8 cellular contexts compared by ENCODE assay signal in the genomic region with DNA sequence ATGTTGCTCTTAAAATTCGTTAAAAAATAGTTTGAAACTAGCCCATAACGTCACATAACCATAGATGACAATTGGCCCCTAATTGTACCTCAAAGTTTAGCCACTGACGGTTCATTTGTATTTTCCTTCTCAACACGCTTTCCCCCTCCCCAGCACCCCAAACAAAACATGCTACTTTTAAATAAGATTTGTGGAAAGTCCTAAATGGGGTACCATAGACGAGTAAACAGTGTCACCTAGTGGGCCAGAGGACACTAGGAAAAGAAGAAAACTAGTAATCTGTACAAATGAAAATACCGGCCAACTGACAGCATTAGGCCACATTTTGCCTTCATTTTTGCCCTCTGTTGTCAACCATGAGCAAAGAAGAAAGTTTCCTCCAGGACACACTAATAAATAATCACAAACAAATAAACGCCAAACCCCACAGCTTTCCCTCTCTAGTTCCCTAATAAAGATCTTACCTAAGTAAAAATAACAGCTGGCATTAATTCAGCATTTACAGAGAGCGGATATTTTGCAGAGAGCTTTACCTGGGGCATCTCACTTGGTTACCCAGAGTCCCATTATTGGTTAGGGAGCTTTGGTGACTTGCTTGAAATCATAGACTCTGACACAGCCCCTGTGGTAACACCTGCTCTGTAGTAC.
DNase-seq lines count a peak whose midpoint lies in the region; ATAC-seq, FAIRE-seq and TF ChIP-seq lines count a peak whose summit lies in the region.

No MANE protein-coding gene starts in this region.

- FAIRE-seq in K562 (lab: Jason Lieb, UNC), result peak; percentile 66

- H3K4me3 Mint-ChIP-seq in activated CD4-positive, alpha-beta T cell treated with anti-CD3 and anti-CD28 coated beads, Interleukin-2, amount 10 ng/mL, durations not matched to agents 24 days and 14 days, result no peak overlapping the region

- POLR2A ChIA-PET in K562 (lab: Yijun Ruan, JAX), result no interaction called here

- TF ChIP-seq EP300 in K562 (IDR thresholded peaks at IDR 0.05; ENCODE audit: low read length), result no peak

- BruUV-seq in K562 (replicated peaks; lab: Mats Ljungman, UMichigan), result no TSS peak

- TF ChIP-seq RAD21 in K562 (CRISPR knock-in tag; conservative IDR thresholded peaks at IDR 0.05 in 1 of 2, IDR thresholded peaks at IDR 0.05 in 1 of 2), result peak; percentile 74 to 91

- H3K9me3 ChIP-seq in K562 (replicated peaks; ENCODE audit: control insufficient read depth, insufficient read depth, low read depth, low read length) (no peaks in the 10 kb centered on the region), mucosa of descending colon (no peaks in the 10 kb centered on the region), gastrocnemius medialis (no peaks in the 10 kb centered on the region)

- TF ChIP-seq CTCF in GM12873 (IDR thresholded peaks at IDR 0.05; ENCODE audit: insufficient read depth, low read depth, low read length, missing control alignments), result peak; percentile 53
- TF ChIP-seq CTCF in K562 (IDR thresholded peaks at IDR 0.05 in 2 of 3, conservative IDR thresholded peaks at IDR 0.05 in 1 of 3; ENCODE audit: insufficient read depth in 2 of 3, low read depth in 1 of 3, low read length in 3 of 3), result peak; percentile 47 to 83 (median 74); a peak in 5 of 6 replicates
- no peak for TF ChIP-seq CTCF in mucosa of descending colon (IDR thresholded peaks at IDR 0.05)
- no peak for TF ChIP-seq CTCF in gastrocnemius medialis (IDR thresholded peaks at IDR 0.05 in 4 of 5, conservative IDR thresholded peaks at IDR 0.05 in 1 of 5)

- under 1% methylated on average over 8 of the region's 8 CpGs for WGBS in K562 (ENCODE audit: insufficient coverage, low coverage, missing lambda C conversion rate)

- no peak for TF ChIP-seq POLR2A in K562 (conservative IDR thresholded peaks at IDR 0.05)
- no peak for TF ChIP-seq POLR2A in gastrocnemius medialis (IDR thresholded peaks at IDR 0.05)

- no peaks in the 10 kb centered on the region for H3K36me3 Mint-ChIP-seq in activated CD4-positive, alpha-beta T cell treated with anti-CD3 and anti-CD28 coated beads, Interleukin-2, amount 10 ng/mL, durations not matched to agents 24 days and 14 days (ENCODE audit: low read depth)

- H3K36me3 ChIP-seq in K562 (ENCODE audit: control insufficient read depth, insufficient read depth, low read length) (no peaks in the 10 kb centered on the region), mucosa of descending colon (ENCODE audit: low read depth) (no peaks in the 10 kb centered on the region), gastrocnemius medialis (no peaks in the 10 kb centered on the region)

- CTCF ChIA-PET in K562 (lab: Yijun Ruan, JAX; ENCODE audit: low intra/inter-chr PET ratio), result interaction anchor here (0.7 to 0.9 kb wide), 2 partner anchors 127 to 909 kb away, joined by 3 to 4 read pairs; no protein-coding TSS in a partner anchor

- peak; percentile 72 for ATAC-seq in K562
- ATAC-seq in mucosa of descending colon, result peak; percentile 74
- ATAC-seq in gastrocnemius medialis, result no peak
- ATAC-seq in HG03108 (IDR thresholded peaks at IDR 0.05; ENCODE audit: unreplicated experiment), result no peak

- in situ Hi-C loops in K562 (cut with MboI) (loop anchor here (10.0 kb wide), 1 partner anchor 913 kb away; no protein-coding TSS in a partner anchor), gastrocnemius medialis (cut with MboI; ENCODE audit: low sequenced_read_pairs in 4 of 4) (no loop called here)

- no peak overlapping the region for H3K4me2 ChIP-seq in K562 (ENCODE audit: insufficient read depth, low read length)

- DNase-seq in NCI-H2081 (lab: John Stamatoyannopoulos, UW) (peak; percentile 74 to 83), K562 (ENCODE audit: extremely low read depth in 1 of 4, low spot score in 3 of 4) (peak in 2 of 4 experiments; percentile 14 to 43), mucosa of descending colon (peak in 1 of 3 donors; percentile 61), gastrocnemius medialis (no peak)
- DNase-seq in activated CD4-positive, alpha-beta T cell treated with anti-CD3 and anti-CD28 coated beads, Interleukin-2, amount 10 ng/mL, durations not matched to agents 24 days and 14 days, result no peak
- no peak for DNase-seq in activated CD4-positive, alpha-beta T cell treated with anti-CD3 and anti-CD28 coated beads, Interleukin-2, amount 50 U/mL, for 4 hours

- no peak overlapping the region for H3K9ac ChIP-seq in K562 (ENCODE audit: insufficient read depth in 1 of 2, low read depth in 2 of 2, low read length in 2 of 2)

- H3K27ac ChIP-seq in K562 (ENCODE audit: extremely low read depth, low read depth, low read length) (no peak overlapping the region), gastrocnemius medialis (no peak overlapping the region)

- H3K4me1 ChIP-seq in K562 (replicated peaks in 1 of 2; ENCODE audit: control insufficient read depth in 2 of 2, insufficient read depth in 2 of 2, low read length in 2 of 2), result no peaks in the 10 kb centered on the region
- H3K4me1 ChIP-seq in mucosa of descending colon (ENCODE audit: low read depth), result no peaks in the 10 kb centered on the region
- no peaks in the 10 kb centered on the region for H3K4me1 ChIP-seq in gastrocnemius medialis

- H3K27ac Mint-ChIP-seq in activated CD4-positive, alpha-beta T cell treated with anti-CD3 and anti-CD28 coated beads, Interleukin-2, amount 10 ng/mL, durations not matched to agents 24 days and 14 days, result no peak overlapping the region

- no peaks in the 10 kb centered on the region for H3K4me1 Mint-ChIP-seq in activated CD4-positive, alpha-beta T cell treated with anti-CD3 and anti-CD28 coated beads, Interleukin-2, amount 10 ng/mL, durations not matched to agents 24 days and 14 days

- H3K4me3 ChIP-seq in K562 (no peak overlapping the region), mucosa of descending colon (no peak overlapping the region), gastrocnemius medialis (no peak overlapping the region)

- peaks cover 5% of the 10 kb centered on the region for H3K27me3 Mint-ChIP-seq in activated CD4-positive, alpha-beta T cell treated with anti-CD3 and anti-CD28 coated beads, Interleukin-2, amount 10 ng/mL, durations not matched to agents 24 days and 14 days

- no peaks in the 10 kb centered on the region for H3K9me3 Mint-ChIP-seq in activated CD4-positive, alpha-beta T cell treated with anti-CD3 and anti-CD28 coated beads, Interleukin-2, amount 10 ng/mL, durations not matched to agents 24 days and 14 days

- H3K9me1 ChIP-seq in K562 (ENCODE audit: control insufficient read depth, insufficient read depth, low read length), result no peaks in the 10 kb centered on the region

- intact Hi-C loops in K562 (cut with micrococcal nuclease) (loop anchor here (2.0 to 5.0 kb wide), 5 partner anchors 64 to 909 kb away; no protein-coding TSS in a partner anchor), mucosa of descending colon (cut with DNase I, micrococcal nuclease) (loop anchor here in 1 of 2 donors (5.0 kb wide), 1 partner anchor 911 kb away; no protein-coding TSS in a partner anchor), gastrocnemius medialis (cut with DNase I; ENCODE audit: low total_unique reads) (no loop called here)
- intact Hi-C loops in activated CD4-positive, alpha-beta T cell treated with anti-CD3 and anti-CD28 coated beads, Interleukin-2, amount 10 ng/mL, durations not matched to agents 24 days and 14 days (cut with micrococcal nuclease), result no loop called here

- H3K79me2 ChIP-seq in K562 (ENCODE audit: control insufficient read depth, insufficient read depth, low read length), result no peaks in the 10 kb centered on the region

- peaks cover 0 to 4% of the 10 kb centered on the region in 2 experiments; a peak in 1 of 5 replicates for H3K27me3 ChIP-seq in K562 (ENCODE audit: control insufficient read depth in 2 of 2, insufficient read depth in 2 of 2, low read length in 2 of 2)
- no peaks in the 10 kb centered on the region for H3K27me3 ChIP-seq in gastrocnemius medialis

- no peak overlapping the region for H2AFZ ChIP-seq in K562 (ENCODE audit: low read depth, low read length)

- no peaks in the 10 kb centered on the region for H4K20me1 ChIP-seq in K562 (replicated peaks; ENCODE audit: control insufficient read depth, insufficient read depth, low read length)

TF ChIP-seq in K562, 482 proteins besides CTCF, POLR2A, EP300 and RAD21:
- TF ChIP-seq SMC3 (conservative IDR thresholded peaks at IDR 0.05; ENCODE audit: insufficient read depth, low read depth, low read length), result peak; percentile 43; the same call in 1 of the 2 replicates
- TF ChIP-seq DEAF1 (CRISPR knock-in tag; IDR thresholded peaks at IDR 0.05), result peak; percentile 56; the same call in 1 of the 2 replicates
- TF ChIP-seq ARNT (IDR thresholded peaks at IDR 0.05), result no peak
- no peak for TF ChIP-seq NR2F6 (CRISPR knock-in tag; IDR thresholded peaks at IDR 0.05)

Comparison
In these comparisons a context has a peak if more than half of its experiments do, and no peak if none do; other contexts are left out.
1. CTCF ChIP-seq: peak in GM12873 (single experiment) and K562 (3 of 3); none in mucosa of descending colon (single experiment) and gastrocnemius medialis (0 of 5).
2. DNase-seq: peak in NCI-H2081 (2 of 2); none in activated CD4-positive, alpha-beta T cell treated with anti-CD3 and anti-CD28 coated beads, Interleukin-2, amount 10 ng/mL, durations not matched to agents 24 days and 14 days (single experiment), activated CD4-positive, alpha-beta T cell treated with anti-CD3 and anti-CD28 coated beads, Interleukin-2, amount 50 U/mL, for 4 hours (0 of 2) and gastrocnemius medialis (0 of 2).
3. ATAC-seq: peak in K562 (single experiment) and mucosa of descending colon (single experiment); none in gastrocnemius medialis (0 of 2) and HG03108 (single experiment).